Comparison of ENCODE assay signal across 8 cellular contexts in genomic region chr11:105034494-105035261, GRCh38. TPM values are rescaled to one million over a fixed set of nuclear protein-coding genes. Genes with fewer than 3 reads are reported as not detected.
DNase-seq lines count a peak whose midpoint lies in the region; ATAC-seq and TF ChIP-seq lines count a peak whose summit lies in the region.
"Not testable (repeated sequence)": the region's sequence is repeated elsewhere in the genome, so short reads cannot be mapped to it uniquely, and the experiment has no call there.

Gene CASP1 (minus strand): TSS chr11:105035144. CDS start chr11:105035113, 31 bp downstream.

- TF ChIP-seq CTCF in GM10248 (IDR thresholded peaks at IDR 0.05; ENCODE audit: control extremely low read depth, extremely low read depth, low read depth, missing control alignments); fibroblast of the aortic adventitia (IDR thresholded peaks at IDR 0.05; ENCODE audit: insufficient read depth, low read length); testis (IDR thresholded peaks at IDR 0.05): not testable (repeated sequence)

- H3K9me3 Mint-ChIP-seq in naive thymus-derived CD4-positive, alpha-beta T cell: not testable (repeated sequence)

- peak within 1 kb of the TSS; percentile 92 to 100 (median 96) for H3K27ac Mint-ChIP-seq in naive thymus-derived CD4-positive, alpha-beta T cell

- ATAC-seq in GM21576 (IDR thresholded peaks at IDR 0.05; ENCODE audit: unreplicated experiment) (peak; percentile 95), HG03442 (IDR thresholded peaks at IDR 0.05; ENCODE audit: unreplicated experiment) (peak; percentile 96)
- ATAC-seq in naive thymus-derived CD4-positive, alpha-beta T cell: peak; percentile 82

- H3K9ac ChIP-seq in adipocyte (ENCODE audit: low read length): peak within 1 kb of the TSS; percentile 69

- CTCF ChIA-PET in GM10248 (lab: Yijun Ruan, JAX): interaction anchor here (0.9 kb wide), 1 partner anchor 34 kb away, joined by 3 read pairs; no protein-coding TSS in a partner anchor
- CTCF ChIA-PET in naive thymus-derived CD4-positive, alpha-beta T cell (lab: Charles Lee): not testable (repeated sequence)

- not testable (repeated sequence) for H3K27me3 ChIP-seq in adipocyte (replicated peaks; ENCODE audit: control insufficient read depth, insufficient read depth, low read length); naive thymus-derived CD4-positive, alpha-beta T cell (ENCODE audit: control insufficient read depth in 2 of 2, insufficient read depth in 2 of 2, low read length in 2 of 2); testis

- H3K4me3 ChIP-seq in adipocyte (ENCODE audit: low read length) (peak within 1 kb of the TSS; percentile 76), fibroblast of the aortic adventitia (ENCODE audit: low read depth, low read length) (peak within 1 kb of the TSS; percentile 60), testis (peak within 1 kb of the TSS in 1 of 2 donors; percentile 2)
- peak within 1 kb of the TSS; percentile 70 for H3K4me3 ChIP-seq in naive thymus-derived CD4-positive, alpha-beta T cell (ENCODE audit: low read length)

- peaks cover 29% of the 10 kb centered on the region for H3K4me1 ChIP-seq in adipocyte (ENCODE audit: control insufficient read depth, insufficient read depth, low read length)
- peaks cover 19 to 41% of the 10 kb centered on the region in 2 donors for H3K4me1 ChIP-seq in naive thymus-derived CD4-positive, alpha-beta T cell (ENCODE audit: control insufficient read depth in 2 of 2, insufficient read depth in 2 of 2, low read length in 2 of 2)
- not testable (repeated sequence) for H3K4me1 ChIP-seq in testis

- H3K9me3 ChIP-seq in adipocyte (ENCODE audit: control insufficient read depth, low read length); naive thymus-derived CD4-positive, alpha-beta T cell (ENCODE audit: control insufficient read depth in 2 of 3, low read length in 3 of 3); testis: not testable (repeated sequence)

- peak within 1 kb of the TSS; percentile 85 for H3K27ac ChIP-seq in naive thymus-derived CD4-positive, alpha-beta T cell (ENCODE audit: low read depth, low read length)
- peak within 1 kb of the TSS in 1 of 2 donors; percentile 47 for H3K27ac ChIP-seq in testis

- H3K36me3 Mint-ChIP-seq in naive thymus-derived CD4-positive, alpha-beta T cell: peaks cover 12 to 50% (median 41%) of the 10 kb centered on the region in 5 donors

- H3K27me3 Mint-ChIP-seq in naive thymus-derived CD4-positive, alpha-beta T cell: not testable (repeated sequence)

- DNase-seq in GM10248 (ENCODE audit: extremely low spot score) (peak; percentile 22), SK-MEL-5 (ENCODE audit: low read depth, low spot score) (peak; percentile 33), adipocyte (ENCODE audit: low read depth) (peak; percentile 91), fibroblast of the aortic adventitia (ENCODE audit: low read depth) (peak; percentile 86), testis (peak; percentile 54)
- DNase-seq in naive thymus-derived CD4-positive, alpha-beta T cell: peak in 7 of 9 donors; percentile 26 to 52 (median 38)

- peak within 1 kb of the TSS; percentile 90 to 98 (median 94) for H3K4me3 Mint-ChIP-seq in naive thymus-derived CD4-positive, alpha-beta T cell

- POLR2A ChIA-PET in GM10248 (lab: Yijun Ruan, JAX): not testable (repeated sequence)
- POLR2A ChIA-PET in naive thymus-derived CD4-positive, alpha-beta T cell (lab: Charles Lee): interaction anchor here (1.0 to 1.6 kb wide), 4 partner anchors 9 to 118 kb away, joined by 3 to 6 read pairs (median 5); no protein-coding TSS in a partner anchor

- intact Hi-C loops in naive thymus-derived CD4-positive, alpha-beta T cell (cut with micrococcal nuclease): loop anchor here (2.0 to 10.0 kb wide), 3 partner anchors 66 to 990 kb away; partner anchors contain the start of genes CASP4 (in 1 of the 2) and MSANTD4 (in 1 of the 2)
- intact Hi-C loops in testis (cut with DNase I; ENCODE audit: low total_unique reads): not testable (repeated sequence)

- in situ Hi-C loops in SK-MEL-5 (cut with HindIII; ENCODE audit: low pct_unique_long_range_greater_than_20kb, low sequenced_read_pairs): not testable (repeated sequence)

- peaks cover 32 to 63% (median 56%) of the 10 kb centered on the region in 7 donors for H3K4me1 Mint-ChIP-seq in naive thymus-derived CD4-positive, alpha-beta T cell

- 54 to 61% methylated on average over 3 of the region's 3 CpGs for WGBS in testis, 2 donors

- H3K36me3 ChIP-seq in adipocyte (ENCODE audit: control insufficient read depth, insufficient read depth, low read length, severe bottlenecking); testis (ENCODE audit: low read depth, missing control alignments): not testable (repeated sequence)
- H3K36me3 ChIP-seq in naive thymus-derived CD4-positive, alpha-beta T cell (ENCODE audit: control insufficient read depth in 2 of 3, insufficient read depth in 3 of 3, low read length in 3 of 3): peaks cover 9 to 15% (median 10%) of the 10 kb centered on the region in 3 experiments

- TF ChIP-seq POLR2A in testis (IDR thresholded peaks at IDR 0.05): not testable (repeated sequence)

RNA-seq across cellular contexts. Expression of gene CASP1, which starts in this region (rescaled TPM):
- 16.9 and 20.7 TPM in 2 replicates for total RNA-seq in SK-MEL-5 (2014; rRNA removed; shearing (Covaris generic))
- polyA plus RNA-seq in SK-MEL-5 (2015; cell fraction: cytosol; rRNA removed): 5.2 and 6.0 TPM in 2 replicates
- 16.8 and 26.3 TPM in 2 replicates for polyA plus RNA-seq in SK-MEL-5 (2015; cell fraction: nucleus; rRNA removed)
- total RNA-seq in fibroblast of the aortic adventitia (ENCODE audit: low replicate concordance) (12.3 and 21.0 TPM in 2 replicates), testis (1 to 10 TPM; 1.8 to 3.9 TPM)
- total RNA-seq in naive thymus-derived CD4-positive, alpha-beta T cell: 100 to 1,000 TPM in 1 of 5 experiments, 10 to 100 TPM in 4; 29.5 to 141 (median 51.8) TPM
- polyA plus RNA-seq in naive thymus-derived CD4-positive, alpha-beta T cell: 10 to 100 TPM; 70.1 to 70.3 TPM
- polyA plus RNA-seq in testis (ENCODE audit: insufficient read depth, low read depth, low replicate concordance): 6.1 TPM

Comparison
In these comparisons a context has a peak if more than half of its experiments do, and no peak if none do; other contexts are left out.
1. DNase-seq: peak in every context shown above with its lines; median percentile 91 in adipocyte; 86 in fibroblast of the aortic adventitia; 54 in testis; 38 in naive thymus-derived CD4-positive, alpha-beta T cell; 33 in SK-MEL-5; 22 in GM10248.